ENCODE assay signal across 8 cellular contexts in genomic region chr14:35883677-35884293, GRCh38. TPM values are rescaled to one million over a fixed set of nuclear protein-coding genes. Genes with fewer than 3 reads are reported as not detected.
A peak's percentile ranks its signal among the peaks of the same experiment; 100 is the strongest.
DNase-seq lines count a peak whose midpoint lies in the region; ATAC-seq, FAIRE-seq and TF ChIP-seq lines count a peak whose summit lies in the region.

No MANE protein-coding gene starts in this region.

- H3K9me3 ChIP-seq in small intestine (ENCODE audit: control insufficient read depth, low read depth), result no peaks in the 10 kb centered on the region

- no peak overlapping the region for H3K27ac ChIP-seq in small intestine (ENCODE audit: low read depth in 1 of 2, low read length in 1 of 2)

- H3K36me3 Mint-ChIP-seq in activated T-cell treated with anti-CD3 and anti-CD28 coated beads, Interleukin-2, amount 50 U/mL, for 24 hours (ENCODE audit: low read depth), result no peaks in the 10 kb centered on the region

- no peak overlapping the region for H3K4me3 ChIP-seq in Jurkat, Clone E6-1 (ENCODE audit: low read length)
- H3K4me3 ChIP-seq in foreskin fibroblast (ENCODE audit: low read depth in 1 of 2, low read length in 2 of 2) (no peak overlapping the region), small intestine (ENCODE audit: low read depth in 1 of 2, low read length in 2 of 2) (no peak overlapping the region)

- no peaks in the 10 kb centered on the region for H3K36me3 ChIP-seq in small intestine (ENCODE audit: control insufficient read depth in 2 of 2, insufficient read depth in 2 of 2, low read length in 2 of 2)

- TF ChIP-seq CTCF in foreskin fibroblast (IDR thresholded peaks at IDR 0.05; ENCODE audit: low read depth, low read length), result peak; percentile 73

- DNase-seq in activated T-cell treated with anti-CD3 and anti-CD28 coated beads for 24 hours (ENCODE audit: low read depth), result peak; percentile 1
- DNase-seq in activated T-cell treated with anti-CD3 and anti-CD28 coated beads, Interleukin-2, amount 50 U/mL, for 24 hours, result no peak
- DNase-seq in Jurkat, Clone E6-1 (ENCODE audit: low read depth, low spot score), result peak; percentile 31
- peak; percentile 17 for DNase-seq in SK-N-DZ (ENCODE audit: low spot score)
- DNase-seq in foreskin fibroblast, result peak in 1 of 2 donors; percentile 44
- DNase-seq in small intestine, result peak; percentile 28
- no peak for DNase-seq in SKM-1 (lab: John Stamatoyannopoulos, UW; ENCODE audit: unreplicated experiment)

- H3K4me1 Mint-ChIP-seq in activated T-cell treated with anti-CD3 and anti-CD28 coated beads, Interleukin-2, amount 50 U/mL, for 24 hours (ENCODE audit: low read depth), result no peaks in the 10 kb centered on the region

- no peaks in the 10 kb centered on the region for H3K9me3 Mint-ChIP-seq in activated T-cell treated with anti-CD3 and anti-CD28 coated beads, Interleukin-2, amount 50 U/mL, for 24 hours

- no peaks in the 10 kb centered on the region for H3K27me3 ChIP-seq in small intestine (ENCODE audit: control insufficient read depth in 2 of 2, insufficient read depth in 2 of 2, low read length in 2 of 2)

- H3K27me3 Mint-ChIP-seq in activated T-cell treated with anti-CD3 and anti-CD28 coated beads, Interleukin-2, amount 50 U/mL, for 24 hours, result no peaks in the 10 kb centered on the region

- no peak for ATAC-seq in GM21717 (IDR thresholded peaks at IDR 0.05; ENCODE audit: unreplicated experiment)

- peak; percentile 30 for FAIRE-seq in small intestine (lab: Jason Lieb, UNC)

- H3K4me1 ChIP-seq in small intestine (ENCODE audit: control insufficient read depth in 2 of 2, insufficient read depth in 1 of 2, low read depth in 1 of 2, low read length in 1 of 2), result no peaks in the 10 kb centered on the region

- no peak overlapping the region for H3K27ac Mint-ChIP-seq in activated T-cell treated with anti-CD3 and anti-CD28 coated beads, Interleukin-2, amount 50 U/mL, for 24 hours

- no peak overlapping the region for H3K4me3 Mint-ChIP-seq in activated T-cell treated with anti-CD3 and anti-CD28 coated beads, Interleukin-2, amount 50 U/mL, for 24 hours

- WGBS in small intestine, 3 donors, result 44 to 48% (median 47%) methylated on average over 7 of the region's 7 CpGs

RNA-seq across cellular contexts. Expression of gene BRMS1L, which starts 57.6 kb away (rescaled TPM):
- polyA plus RNA-seq in Jurkat, Clone E6-1 (2012; ENCODE audit: insufficient read depth, insufficient read length), result 6.7 TPM
- polyA plus RNA-seq in SK-N-DZ (2014; cell fraction: cytosol; rRNA removed), result 19.5 and 23.9 TPM in 2 replicates
- 14.1 and 116 TPM in 2 replicates for polyA plus RNA-seq in SK-N-DZ (2014; cell fraction: nucleus; rRNA removed)
- 1 to 10 TPM; 2.7 to 4.6 (median 4.0) TPM for polyA plus RNA-seq in small intestine

Comparison
In these comparisons a context has a peak if more than half of its experiments do, and no peak if none do; other contexts are left out.
1. DNase-seq: peak in activated T-cell treated with anti-CD3 and anti-CD28 coated beads for 24 hours (single experiment), Jurkat, Clone E6-1 (single experiment), SK-N-DZ (single experiment) and small intestine (single experiment); none in activated T-cell treated with anti-CD3 and anti-CD28 coated beads, Interleukin-2, amount 50 U/mL, for 24 hours (single experiment) and SKM-1 (single experiment).